ENCODE assay signal across 26 cellular contexts in the genomic region with DNA sequence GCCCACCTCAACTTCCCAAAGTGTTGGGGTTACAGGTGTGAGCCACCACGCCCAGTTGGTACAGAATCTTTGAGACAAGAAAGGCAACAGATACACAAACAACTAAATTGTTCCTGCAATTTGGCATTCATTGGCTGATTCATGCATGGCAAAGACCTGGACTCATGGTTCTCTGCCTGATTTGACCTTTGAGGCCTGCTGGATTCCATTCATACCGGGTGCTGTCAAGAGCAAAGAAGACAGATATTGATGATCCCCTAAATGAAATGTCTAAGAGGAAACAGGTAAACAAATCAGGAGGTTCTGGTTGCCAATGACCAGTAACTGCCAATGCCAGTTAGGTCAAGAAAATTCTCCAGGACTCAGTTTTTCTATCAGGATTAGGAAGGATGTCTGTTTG.
"Had no signal": no experiment of that assay in that cellular context is flagged by ENCODE, and none has a peak within 500 bp of the region (broad histone marks: within the 10 kb centered on the region; RNA-seq: fewer than 3 reads in every experiment).

No MANE protein-coding gene starts in this region.

- H3K27me3 ChIP-seq: dorsolateral prefrontal cortex, esophagus squamous epithelium, gastrocnemius medialis, heart right ventricle, left lung had no signal

- H3K4me1 Mint-ChIP-seq: immature natural killer cell had no signal

- ATAC-seq: esophagus mucosa, gastrocnemius medialis, heart right ventricle, left cardiac atrium, left lung, left ventricle myocardium superior, lower lobe of right lung had no signal

- H3K4me1 ChIP-seq: esophagus squamous epithelium, gastrocnemius medialis, heart right ventricle, left lung, lower lobe of right lung had no signal

- DNase-seq: dermis blood vessel endothelial cell; dorsolateral prefrontal cortex; effector CD4-positive, alpha-beta T cell; effector memory CD4-positive, alpha-beta T cell; erythroblast; esophagus squamous epithelium; foreskin fibroblast; foreskin melanocyte; gastrocnemius medialis; glutamatergic neuron; head of caudate nucleus; heart right ventricle; hippocampal formation; immature natural killer cell; islet precursor cell; kidney; kidney glomerular epithelial cell; left cardiac atrium; left lung; left ventricle myocardium superior; lower lobe of right lung; mesendoderm; midbrain had no signal

- H3K27ac ChIP-seq: coronary artery, dorsolateral prefrontal cortex, epithelial cell of prostate, esophagus squamous epithelium, gastrocnemius medialis, heart right ventricle, left lung, lower lobe of right lung had no signal

- H3K36me3 ChIP-seq: gastrocnemius medialis, left lung, lower lobe of right lung had no signal

- H3K4me3 Mint-ChIP-seq: immature natural killer cell had no signal

- H3K9me3 ChIP-seq: esophagus squamous epithelium, gastrocnemius medialis, heart right ventricle, left lung, lower lobe of right lung had no signal

- H3K4me3 ChIP-seq: coronary artery, dorsolateral prefrontal cortex, esophagus squamous epithelium, gastrocnemius medialis, heart right ventricle, left lung, lower lobe of right lung had no signal

- H3K27ac Mint-ChIP-seq: immature natural killer cell had no signal
